Comparison of ENCODE assay signal across 8 cellular contexts in the genomic region with DNA sequence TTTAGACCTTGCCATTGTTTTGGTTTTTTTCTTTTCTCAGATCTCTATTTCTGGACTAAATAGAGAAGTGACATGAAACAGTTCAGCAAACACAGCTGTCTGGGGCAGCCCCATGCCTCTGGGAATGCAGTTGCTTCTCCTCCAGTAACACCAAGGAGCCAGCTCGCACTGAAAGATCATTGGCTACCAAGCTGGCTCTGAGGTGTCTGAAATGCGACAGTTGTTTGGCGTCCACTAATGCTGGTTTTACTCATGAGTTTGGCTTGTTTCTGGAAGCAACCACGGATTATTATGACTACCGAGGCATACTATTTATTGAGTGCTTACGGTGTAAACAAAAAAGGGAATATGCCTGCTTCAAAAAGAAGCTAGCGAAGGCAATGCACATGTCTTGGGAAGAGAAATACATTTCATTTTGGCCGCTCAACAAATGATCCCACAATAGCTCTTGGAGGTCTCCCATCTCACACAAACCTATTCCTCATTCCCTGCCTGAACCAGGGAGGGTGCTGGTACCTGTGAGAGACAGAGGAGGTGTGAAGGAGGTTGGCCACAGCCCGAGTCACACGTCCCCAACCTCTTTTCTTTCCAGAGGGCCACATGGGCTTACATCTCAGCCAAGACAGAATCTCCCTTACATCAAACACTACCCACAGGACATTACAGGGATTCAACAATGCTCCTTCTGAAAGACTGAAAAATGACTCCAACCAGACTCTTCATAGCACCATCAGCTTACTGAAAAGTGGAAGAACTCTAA. TPM values are rescaled to one million over a fixed set of nuclear protein-coding genes. Genes with fewer than 3 reads are reported as not detected.
DNase-seq lines count a peak whose midpoint lies in the region; ATAC-seq, FAIRE-seq and TF ChIP-seq lines count a peak whose summit lies in the region.

No MANE protein-coding gene starts in this region.

- H3K27ac Mint-ChIP-seq in IgD-negative memory B cell = peak overlapping the region; percentile 75 to 94 (median 93)
- H3K27ac Mint-ChIP-seq in activated T-helper 2 cell treated with anti-CD3 and anti-CD28 coated beads, Interferon-gamma antibody, Interleukin-2, Interleukin-4, amounts not matched to agents 10 μg/mL and 5 μg/mL and 100 μg/mL, durations not matched to agents 14 hours and 24 hours and 36 hours = no peak overlapping the region

- WGBS in lung, 2 donors = 78 to 79% methylated on average over 10 of the region's 10 CpGs

- TF ChIP-seq POLR2A in GM12891 (IDR thresholded peaks at IDR 0.05; ENCODE audit: low read depth, low read length) = peak; percentile 23; the same call in 1 of the 2 replicates

- FAIRE-seq in GM12891 (lab: Jason Lieb, UNC) = peak; percentile 97

- peak overlapping the region; percentile 38 to 84 (median 54) for H3K4me3 Mint-ChIP-seq in IgD-negative memory B cell
- no peak overlapping the region for H3K4me3 Mint-ChIP-seq in activated T-helper 2 cell treated with anti-CD3 and anti-CD28 coated beads, Interferon-gamma antibody, Interleukin-2, Interleukin-4, amounts not matched to agents 10 μg/mL and 5 μg/mL and 100 μg/mL, durations not matched to agents 14 hours and 24 hours and 36 hours (ENCODE audit: low read depth)

- H3K9me3 Mint-ChIP-seq in IgD-negative memory B cell = peaks cover 0 to under 1% (median 0%) of the 10 kb centered on the region in 3 donors
- H3K9me3 Mint-ChIP-seq in activated T-helper 2 cell treated with anti-CD3 and anti-CD28 coated beads, Interferon-gamma antibody, Interleukin-2, Interleukin-4, amounts not matched to agents 10 μg/mL and 5 μg/mL and 100 μg/mL, durations not matched to agents 14 hours and 24 hours and 36 hours = no peaks in the 10 kb centered on the region

- TF ChIP-seq CTCF in lung (IDR thresholded peaks at IDR 0.05; ENCODE audit: control extremely low read depth, extremely low read depth) = no peak

- no peaks in the 10 kb centered on the region for H3K27me3 Mint-ChIP-seq in IgD-negative memory B cell
- no peaks in the 10 kb centered on the region for H3K27me3 Mint-ChIP-seq in activated T-helper 2 cell treated with anti-CD3 and anti-CD28 coated beads, Interferon-gamma antibody, Interleukin-2, Interleukin-4, amounts not matched to agents 10 μg/mL and 5 μg/mL and 100 μg/mL, durations not matched to agents 14 hours and 24 hours and 36 hours (ENCODE audit: low read depth)

- peaks cover 46 to 73% (median 63%) of the 10 kb centered on the region in 3 donors for H3K4me1 Mint-ChIP-seq in IgD-negative memory B cell
- peaks cover 2% of the 10 kb centered on the region for H3K4me1 Mint-ChIP-seq in activated T-helper 2 cell treated with anti-CD3 and anti-CD28 coated beads, Interferon-gamma antibody, Interleukin-2, Interleukin-4, amounts not matched to agents 10 μg/mL and 5 μg/mL and 100 μg/mL, durations not matched to agents 14 hours and 24 hours and 36 hours (ENCODE audit: low read depth)

- peaks cover 0 to 3% of the 10 kb centered on the region in 2 donors for H3K4me1 ChIP-seq in lung (ENCODE audit: control insufficient read depth in 2 of 2, insufficient read depth in 2 of 2, low read length in 2 of 2)

- intact Hi-C loops in activated T-helper 2 cell treated with anti-CD3 and anti-CD28 coated beads, Interferon-gamma antibody, Interleukin-2, Interleukin-4, amounts not matched to agents 10 μg/mL and 5 μg/mL and 100 μg/mL, durations not matched to agents 14 hours and 24 hours and 36 hours (cut with micrococcal nuclease) = no loop called here

- no peaks in the 10 kb centered on the region for H3K27me3 ChIP-seq in lung (ENCODE audit: control insufficient read depth, insufficient read depth)

- H3K9me3 ChIP-seq in lung (ENCODE audit: control insufficient read depth in 2 of 2, insufficient read depth in 1 of 2, low read length in 1 of 2) = no peaks in the 10 kb centered on the region

- ATAC-seq in GM21717 (IDR thresholded peaks at IDR 0.05; ENCODE audit: unreplicated experiment) = peak; percentile 96
- peak; percentile 49 for ATAC-seq in lung (ENCODE audit: insufficient read depth, low FRiP score)

- H3K36me3 Mint-ChIP-seq in IgD-negative memory B cell = peaks cover 9% of the 10 kb centered on the region
- H3K36me3 Mint-ChIP-seq in activated T-helper 2 cell treated with anti-CD3 and anti-CD28 coated beads, Interferon-gamma antibody, Interleukin-2, Interleukin-4, amounts not matched to agents 10 μg/mL and 5 μg/mL and 100 μg/mL, durations not matched to agents 14 hours and 24 hours and 36 hours (ENCODE audit: low read depth) = peaks cover 12% of the 10 kb centered on the region

- no peak overlapping the region for H3K4me3 ChIP-seq in lung

- DNase-seq in GM12891 (ENCODE audit: insufficient read length, low spot score) (peak; percentile 35), lung (ENCODE audit: low spot score) (peak; percentile 38), NCI-H2227 treated with DMSO at 0.1 percent for 48 hours (lab: John Stamatoyannopoulos, UW) (no peak), NCI-H2171 (lab: John Stamatoyannopoulos, UW) (no peak), NCI-H82 (lab: John Stamatoyannopoulos, UW) (no peak)
- DNase-seq in activated T-helper 2 cell treated with anti-CD3 and anti-CD28 coated beads, Interferon-gamma antibody, Interleukin-2, Interleukin-4, amounts not matched to agents 10 μg/mL and 5 μg/mL and 100 μg/mL, durations not matched to agents 14 hours and 24 hours and 36 hours (ENCODE audit: low spot score) = no peak

- peak overlapping the region in 1 of 2 donors; percentile 76 for H3K27ac ChIP-seq in lung (ENCODE audit: low read depth in 1 of 2, low read length in 1 of 2)

- peaks cover 4% of the 10 kb centered on the region in 2 donors for H3K36me3 ChIP-seq in lung (ENCODE audit: control insufficient read depth in 2 of 2, insufficient read depth in 2 of 2, low read length in 2 of 2)

TF ChIP-seq in GM12891, 5 proteins besides CTCF, POLR2A, EP300 and RAD21:
- TF ChIP-seq SPI1 (IDR thresholded peaks at IDR 0.05; ENCODE audit: low read depth, low read length) (peak; percentile 97), TAF1 (IDR thresholded peaks at IDR 0.05; ENCODE audit: low read depth, low read length) (no peak), POU2F2 (IDR thresholded peaks at IDR 0.05; ENCODE audit: low read depth, low read length) (peak; percentile 70), PAX5 (IDR thresholded peaks at IDR 0.05; ENCODE audit: insufficient read depth, low read length, severe bottlenecking) (peak; percentile 83), POLR2AphosphoS5 (IDR thresholded peaks at IDR 0.05; ENCODE audit: low read depth, low read length) (no peak)

RNA-seq across cellular contexts. Expression of gene NEB, which starts 37.5 kb away (rescaled TPM):
- 0.31 TPM for polyA plus RNA-seq in GM12891 (2012; ENCODE audit: low read depth, missing spikeins)
- polyA plus RNA-seq in IgD-negative memory B cell (1.4 TPM), lung (1 to 10 TPM in 1 of 2 donors, under 1 TPM in 1; 0.52 to 1.2 TPM)
- 1 to 10 TPM in 1 of 2 donors, under 1 TPM in 1; 0.83 to 2.1 TPM for total RNA-seq in lung
- 0.14 and 0.27 TPM in 2 replicates for total RNA-seq in activated T-helper 2 cell treated with anti-CD3 and anti-CD28 coated beads, Interferon-gamma antibody, Interleukin-2, Interleukin-4, amounts not matched to agents 10 μg/mL and 5 μg/mL and 100 μg/mL, durations not matched to agents 14 hours and 24 hours and 36 hours

RNA-seq across cellular contexts. Expression of gene ARL5A, which starts 56.4 kb away (rescaled TPM):
- 25.9 TPM for polyA plus RNA-seq in GM12891 (2012; ENCODE audit: low read depth, missing spikeins)
- polyA plus RNA-seq in IgD-negative memory B cell (70.7 TPM), lung (10 to 100 TPM; 11.3 to 19.1 TPM)
- 100 to 1,000 TPM in 1 of 2 donors, 10 to 100 TPM in 1; 48.8 to 107 TPM for total RNA-seq in lung
- total RNA-seq in activated T-helper 2 cell treated with anti-CD3 and anti-CD28 coated beads, Interferon-gamma antibody, Interleukin-2, Interleukin-4, amounts not matched to agents 10 μg/mL and 5 μg/mL and 100 μg/mL, durations not matched to agents 14 hours and 24 hours and 36 hours = 64.9 and 71.7 TPM in 2 replicates

Comparison
In these comparisons a context has a peak if more than half of its experiments do, and no peak if none do; other contexts are left out.
1. DNase-seq: peak in GM12891 (single experiment) and lung (single experiment); none in NCI-H2227 treated with DMSO at 0.1 percent for 48 hours (single experiment), NCI-H2171 (single experiment), activated T-helper 2 cell treated with anti-CD3 and anti-CD28 coated beads, Interferon-gamma antibody, Interleukin-2, Interleukin-4, amounts not matched to agents 10 μg/mL and 5 μg/mL and 100 μg/mL, durations not matched to agents 14 hours and 24 hours and 36 hours (single experiment) and NCI-H82 (single experiment).